ENCODE assay signal across 8 cellular contexts in the genomic region with DNA sequence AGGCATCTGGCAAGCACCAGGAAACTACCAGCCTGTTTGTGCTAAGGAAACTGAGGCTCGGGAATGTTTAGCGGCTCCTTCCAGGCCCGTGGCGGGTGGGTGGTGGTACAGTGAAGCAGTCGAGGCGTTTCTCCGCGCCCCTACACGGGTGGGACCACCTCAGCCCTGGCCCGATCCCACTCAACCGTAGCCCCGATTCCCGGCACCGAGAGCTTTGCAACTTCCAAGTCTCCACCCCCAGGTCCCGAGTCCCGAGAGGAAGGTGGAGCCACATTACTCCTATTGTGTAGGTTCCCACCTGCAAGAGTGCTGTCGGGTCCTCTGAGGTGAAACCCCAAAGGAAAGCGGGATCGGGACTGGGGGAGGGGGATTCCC. TPM values are rescaled to one million over a fixed set of nuclear protein-coding genes. Genes with fewer than 3 reads are reported as not detected.
A peak's percentile ranks its signal among the peaks of the same experiment; 100 is the strongest.
DNase-seq lines count a peak whose midpoint lies in the region; ATAC-seq, FAIRE-seq and TF ChIP-seq lines count a peak whose summit lies in the region.

No MANE protein-coding gene starts in this region.

- no peak for DNase-seq in Right ventricle myocardium inferior (ENCODE audit: missing footprints)
- no peak for DNase-seq in cardiac septum (ENCODE audit: low spot score)
- DNase-seq in NCI-H1105 treated with DMSO at 0.1 percent for 48 hours (lab: John Stamatoyannopoulos, UW), result peak; percentile 87
- DNase-seq in bronchial epithelial cell (ENCODE audit: low read depth), result peak; percentile 79
- DNase-seq in lung (ENCODE audit: low spot score), result no peak
- DNase-seq in HT-29 (ENCODE audit: low spot score), result no peak

- ATAC-seq in Right ventricle myocardium inferior (peak; percentile 31), lung (ENCODE audit: insufficient read depth, low FRiP score) (peak; percentile 28), HG03439 (IDR thresholded peaks at IDR 0.05; ENCODE audit: unreplicated experiment) (no peak)

- TF ChIP-seq CTCF in bronchial epithelial cell (IDR thresholded peaks at IDR 0.05; ENCODE audit: insufficient read depth, low read length, severe bottlenecking) (no peak), lung (IDR thresholded peaks at IDR 0.05; ENCODE audit: control extremely low read depth, extremely low read depth) (no peak)

- FAIRE-seq in bronchial epithelial cell (lab: Jason Lieb, UNC), result no peak

- intact Hi-C loops in Right ventricle myocardium inferior (cut with DNase I) (loop anchor here (2.0 kb wide), 1 partner anchor 13 kb away; the partner anchor contains the start of gene PELI3), cardiac septum (cut with DNase I) (loop anchor here (2.0 kb wide), 1 partner anchor 31 kb away; the partner anchor contains the start of gene BBS1)

- H3K27ac ChIP-seq in lung (ENCODE audit: low read depth in 1 of 2, low read length in 1 of 2) (peak overlapping the region; percentile 79 to 95), urinary bladder (ENCODE audit: low read depth) (peak overlapping the region; percentile 70)

- H3K9me3 ChIP-seq in lung (ENCODE audit: control insufficient read depth in 2 of 2, insufficient read depth in 1 of 2, low read length in 1 of 2), result no peaks in the 10 kb centered on the region

- H3K4me1 ChIP-seq in lung (ENCODE audit: control insufficient read depth in 2 of 2, insufficient read depth in 2 of 2, low read length in 2 of 2) (peaks cover 0 to 4% of the 10 kb centered on the region in 2 donors), urinary bladder (ENCODE audit: insufficient read depth) (no peaks in the 10 kb centered on the region)

- H3K4me3 ChIP-seq in bronchial epithelial cell (ENCODE audit: low read depth, low read length), result peak overlapping the region; percentile 71
- H3K4me3 ChIP-seq in lung, result peak overlapping the region; percentile 73
- H3K4me3 ChIP-seq in urinary bladder (ENCODE audit: low read depth, low read length), result peak overlapping the region; percentile 54

- H3K27me3 ChIP-seq in bronchial epithelial cell (ENCODE audit: control insufficient read depth, insufficient read depth, low read length) (no peaks in the 10 kb centered on the region), lung (ENCODE audit: control insufficient read depth, insufficient read depth) (no peaks in the 10 kb centered on the region)

- H3K36me3 ChIP-seq in bronchial epithelial cell (ENCODE audit: control insufficient read depth, insufficient read depth, low read length), result peaks cover 8% of the 10 kb centered on the region
- peaks cover 0 to 9% of the 10 kb centered on the region in 2 donors for H3K36me3 ChIP-seq in lung (ENCODE audit: control insufficient read depth in 2 of 2, insufficient read depth in 2 of 2, low read length in 2 of 2)
- H3K36me3 ChIP-seq in urinary bladder (ENCODE audit: insufficient read depth), result no peaks in the 10 kb centered on the region

- WGBS in lung, 2 donors, result 0 to 1% methylated on average over 19 of the region's 19 CpGs
- under 1% methylated on average over 19 of the region's 19 CpGs for WGBS in urinary bladder

RNA-seq across cellular contexts. Expression of gene DPP3, which starts 0.5 kb away (rescaled TPM):
- total RNA-seq in Right ventricle myocardium inferior (15.8 TPM), cardiac septum (13.2 TPM), bronchial epithelial cell (45.0 and 70.0 TPM in 2 replicates), lung (10 to 100 TPM; 25.5 to 76.3 TPM), urinary bladder (16.9 TPM)
- polyA plus RNA-seq in lung (10 to 100 TPM; 25.4 to 63.9 TPM), urinary bladder (26.8 TPM)
- 210 and 224 TPM in 2 replicates for total RNA-seq in HT-29 (2014; rRNA removed; shearing (Covaris generic))

RNA-seq across cellular contexts. Expression of gene PELI3, which starts 13.0 kb away (rescaled TPM):
- 8.4 TPM for total RNA-seq in Right ventricle myocardium inferior
- 7.7 TPM for total RNA-seq in cardiac septum
- total RNA-seq in bronchial epithelial cell, result 10.4 and 11.6 TPM in 2 replicates
- total RNA-seq in lung, result 10 to 100 TPM in 1 of 2 donors, 1 to 10 TPM in 1; 4.9 to 12.6 TPM
- 1 to 10 TPM; 6.1 to 8.9 TPM for polyA plus RNA-seq in lung
- total RNA-seq in urinary bladder, result 7.6 TPM
- polyA plus RNA-seq in urinary bladder, result 22.5 TPM
- total RNA-seq in HT-29 (2014; rRNA removed; shearing (Covaris generic)), result 15.9 and 17.9 TPM in 2 replicates

RNA-seq across cellular contexts. Expression of gene BBS1, which starts 30.7 kb away (rescaled TPM):
- 20.9 TPM for total RNA-seq in Right ventricle myocardium inferior
- 19.5 TPM for total RNA-seq in cardiac septum
- total RNA-seq in bronchial epithelial cell, result 8.2 and 9.5 TPM in 2 replicates
- total RNA-seq in lung, result 10 to 100 TPM; 41.4 to 75.6 TPM
- 10 to 100 TPM; 12.5 to 17.3 TPM for polyA plus RNA-seq in lung
- total RNA-seq in urinary bladder, result 40.4 TPM
- 33.3 TPM for polyA plus RNA-seq in urinary bladder
- 39.7 and 41.4 TPM in 2 replicates for total RNA-seq in HT-29 (2014; rRNA removed; shearing (Covaris generic))

RNA-seq across cellular contexts. Expression of gene MRPL11, which starts 41.1 kb away (rescaled TPM):
- total RNA-seq in Right ventricle myocardium inferior (58.7 TPM), cardiac septum (40.3 TPM), bronchial epithelial cell (38.5 and 43.7 TPM in 2 replicates), lung (10 to 100 TPM; 32.7 to 46.6 TPM), urinary bladder (32.9 TPM)
- polyA plus RNA-seq in lung (10 to 100 TPM; 35.8 to 56.8 TPM), urinary bladder (54.9 TPM)
- total RNA-seq in HT-29 (2014; rRNA removed; shearing (Covaris generic)), result 122 and 128 TPM in 2 replicates

RNA-seq across cellular contexts. Expression of gene NPAS4, which starts 58.9 kb away (rescaled TPM):
- total RNA-seq in Right ventricle myocardium inferior (not detected), cardiac septum (not detected), bronchial epithelial cell (not detected in 2 replicates), lung (under 1 TPM; 0.06 to 0.09 TPM), urinary bladder (1.6 TPM)
- polyA plus RNA-seq in lung (under 1 TPM; 0.07 to 0.14 TPM), urinary bladder (2.4 TPM)
- not detected in 2 replicates for total RNA-seq in HT-29 (2014; rRNA removed; shearing (Covaris generic))

Comparison
In these comparisons a context has a peak if more than half of its experiments do, and no peak if none do; other contexts are left out.
1. DNase-seq: peak in NCI-H1105 treated with DMSO at 0.1 percent for 48 hours (single experiment) and bronchial epithelial cell (single experiment); none in Right ventricle myocardium inferior (single experiment), cardiac septum (single experiment), lung (single experiment) and HT-29 (single experiment).
2. Peak in every context shown above with its lines, with median percentiles within 50 percentile points of each other: H3K4me3 ChIP-seq.